In genomic region chr7:16801579-16801978, GRCh38 we compare ENCODE assay signal across 1 cellular context.
A peak's percentile ranks its signal among the peaks of the same experiment; 100 is the strongest.
TF ChIP-seq lines count a peak whose summit lies in the region.

No MANE protein-coding gene starts in this region.

TF ChIP-seq in IMR-90, 13 proteins besides CTCF, POLR2A, EP300 and RAD21:
- no peak for TF ChIP-seq CEBPB (IDR thresholded peaks at IDR 0.05; ENCODE audit: low read depth, low read length)
- peak; percentile 69 for TF ChIP-seq MAFK (IDR thresholded peaks at IDR 0.05; ENCODE audit: low read depth, low read length)
